Comparison of ENCODE assay signal across 2 cellular contexts in the genomic region with DNA sequence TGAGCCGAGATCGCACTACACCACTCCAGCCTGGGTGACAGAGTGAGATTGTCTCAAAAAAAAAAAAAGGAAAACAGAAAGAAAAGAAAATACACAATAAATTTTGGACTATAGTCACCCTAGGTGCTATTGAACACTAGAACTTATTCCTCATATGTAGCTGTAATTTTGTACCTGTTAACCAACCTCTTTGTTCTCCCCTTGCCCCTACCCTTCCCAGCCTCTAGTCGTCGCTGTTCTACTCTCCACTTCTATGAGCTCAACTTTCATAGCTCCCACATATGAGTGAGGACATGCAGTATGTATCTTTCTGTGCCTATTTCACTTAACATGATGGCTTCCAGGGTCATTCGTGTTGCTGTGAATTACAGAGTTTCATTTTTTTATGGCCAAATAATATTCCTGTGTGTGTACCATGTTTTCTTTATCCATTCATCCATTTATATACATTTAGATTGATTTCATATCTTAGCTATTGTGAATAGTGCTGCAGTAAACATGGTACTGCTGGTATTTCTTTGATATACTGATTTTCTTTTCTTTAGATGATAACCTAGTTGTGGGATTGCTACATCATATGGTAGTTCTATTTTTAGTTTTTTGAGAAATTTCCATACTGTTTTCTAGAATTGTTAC.
TF ChIP-seq lines count a peak whose summit lies in the region.

No MANE protein-coding gene starts in this region.

TF ChIP-seq in SK-N-SH treated with all-trans-retinoic acid at 6 μM for 48 hours, 23 proteins besides CTCF, POLR2A, EP300 and RAD21:
- TF ChIP-seq, protein P1, sequence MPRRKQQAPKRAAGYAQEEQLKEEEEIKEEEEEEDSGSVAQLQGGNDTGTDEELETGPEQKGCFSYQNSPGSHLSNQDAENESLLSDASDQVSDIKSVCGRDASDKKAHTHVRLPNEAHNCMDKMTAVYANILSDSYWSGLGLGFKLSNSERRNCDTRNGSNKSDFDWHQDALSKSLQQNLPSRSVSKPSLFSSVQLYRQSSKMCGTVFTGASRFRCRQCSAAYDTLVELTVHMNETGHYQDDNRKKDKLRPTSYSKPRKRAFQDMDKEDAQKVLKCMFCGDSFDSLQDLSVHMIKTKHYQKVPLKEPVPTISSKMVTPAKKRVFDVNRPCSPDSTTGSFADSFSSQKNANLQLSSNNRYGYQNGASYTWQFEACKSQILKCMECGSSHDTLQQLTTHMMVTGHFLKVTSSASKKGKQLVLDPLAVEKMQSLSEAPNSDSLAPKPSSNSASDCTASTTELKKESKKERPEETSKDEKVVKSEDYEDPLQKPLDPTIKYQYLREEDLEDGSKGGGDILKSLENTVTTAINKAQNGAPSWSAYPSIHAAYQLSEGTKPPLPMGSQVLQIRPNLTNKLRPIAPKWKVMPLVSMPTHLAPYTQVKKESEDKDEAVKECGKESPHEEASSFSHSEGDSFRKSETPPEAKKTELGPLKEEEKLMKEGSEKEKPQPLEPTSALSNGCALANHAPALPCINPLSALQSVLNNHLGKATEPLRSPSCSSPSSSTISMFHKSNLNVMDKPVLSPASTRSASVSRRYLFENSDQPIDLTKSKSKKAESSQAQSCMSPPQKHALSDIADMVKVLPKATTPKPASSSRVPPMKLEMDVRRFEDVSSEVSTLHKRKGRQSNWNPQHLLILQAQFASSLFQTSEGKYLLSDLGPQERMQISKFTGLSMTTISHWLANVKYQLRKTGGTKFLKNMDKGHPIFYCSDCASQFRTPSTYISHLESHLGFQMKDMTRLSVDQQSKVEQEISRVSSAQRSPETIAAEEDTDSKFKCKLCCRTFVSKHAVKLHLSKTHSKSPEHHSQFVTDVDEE (CRISPR knock-in tag; IDR thresholded peaks at IDR 0.05): no peak

TF ChIP-seq in H1, 55 proteins besides CTCF, POLR2A, EP300 and RAD21 (continued from another document):
- TF ChIP-seq, protein P2, sequence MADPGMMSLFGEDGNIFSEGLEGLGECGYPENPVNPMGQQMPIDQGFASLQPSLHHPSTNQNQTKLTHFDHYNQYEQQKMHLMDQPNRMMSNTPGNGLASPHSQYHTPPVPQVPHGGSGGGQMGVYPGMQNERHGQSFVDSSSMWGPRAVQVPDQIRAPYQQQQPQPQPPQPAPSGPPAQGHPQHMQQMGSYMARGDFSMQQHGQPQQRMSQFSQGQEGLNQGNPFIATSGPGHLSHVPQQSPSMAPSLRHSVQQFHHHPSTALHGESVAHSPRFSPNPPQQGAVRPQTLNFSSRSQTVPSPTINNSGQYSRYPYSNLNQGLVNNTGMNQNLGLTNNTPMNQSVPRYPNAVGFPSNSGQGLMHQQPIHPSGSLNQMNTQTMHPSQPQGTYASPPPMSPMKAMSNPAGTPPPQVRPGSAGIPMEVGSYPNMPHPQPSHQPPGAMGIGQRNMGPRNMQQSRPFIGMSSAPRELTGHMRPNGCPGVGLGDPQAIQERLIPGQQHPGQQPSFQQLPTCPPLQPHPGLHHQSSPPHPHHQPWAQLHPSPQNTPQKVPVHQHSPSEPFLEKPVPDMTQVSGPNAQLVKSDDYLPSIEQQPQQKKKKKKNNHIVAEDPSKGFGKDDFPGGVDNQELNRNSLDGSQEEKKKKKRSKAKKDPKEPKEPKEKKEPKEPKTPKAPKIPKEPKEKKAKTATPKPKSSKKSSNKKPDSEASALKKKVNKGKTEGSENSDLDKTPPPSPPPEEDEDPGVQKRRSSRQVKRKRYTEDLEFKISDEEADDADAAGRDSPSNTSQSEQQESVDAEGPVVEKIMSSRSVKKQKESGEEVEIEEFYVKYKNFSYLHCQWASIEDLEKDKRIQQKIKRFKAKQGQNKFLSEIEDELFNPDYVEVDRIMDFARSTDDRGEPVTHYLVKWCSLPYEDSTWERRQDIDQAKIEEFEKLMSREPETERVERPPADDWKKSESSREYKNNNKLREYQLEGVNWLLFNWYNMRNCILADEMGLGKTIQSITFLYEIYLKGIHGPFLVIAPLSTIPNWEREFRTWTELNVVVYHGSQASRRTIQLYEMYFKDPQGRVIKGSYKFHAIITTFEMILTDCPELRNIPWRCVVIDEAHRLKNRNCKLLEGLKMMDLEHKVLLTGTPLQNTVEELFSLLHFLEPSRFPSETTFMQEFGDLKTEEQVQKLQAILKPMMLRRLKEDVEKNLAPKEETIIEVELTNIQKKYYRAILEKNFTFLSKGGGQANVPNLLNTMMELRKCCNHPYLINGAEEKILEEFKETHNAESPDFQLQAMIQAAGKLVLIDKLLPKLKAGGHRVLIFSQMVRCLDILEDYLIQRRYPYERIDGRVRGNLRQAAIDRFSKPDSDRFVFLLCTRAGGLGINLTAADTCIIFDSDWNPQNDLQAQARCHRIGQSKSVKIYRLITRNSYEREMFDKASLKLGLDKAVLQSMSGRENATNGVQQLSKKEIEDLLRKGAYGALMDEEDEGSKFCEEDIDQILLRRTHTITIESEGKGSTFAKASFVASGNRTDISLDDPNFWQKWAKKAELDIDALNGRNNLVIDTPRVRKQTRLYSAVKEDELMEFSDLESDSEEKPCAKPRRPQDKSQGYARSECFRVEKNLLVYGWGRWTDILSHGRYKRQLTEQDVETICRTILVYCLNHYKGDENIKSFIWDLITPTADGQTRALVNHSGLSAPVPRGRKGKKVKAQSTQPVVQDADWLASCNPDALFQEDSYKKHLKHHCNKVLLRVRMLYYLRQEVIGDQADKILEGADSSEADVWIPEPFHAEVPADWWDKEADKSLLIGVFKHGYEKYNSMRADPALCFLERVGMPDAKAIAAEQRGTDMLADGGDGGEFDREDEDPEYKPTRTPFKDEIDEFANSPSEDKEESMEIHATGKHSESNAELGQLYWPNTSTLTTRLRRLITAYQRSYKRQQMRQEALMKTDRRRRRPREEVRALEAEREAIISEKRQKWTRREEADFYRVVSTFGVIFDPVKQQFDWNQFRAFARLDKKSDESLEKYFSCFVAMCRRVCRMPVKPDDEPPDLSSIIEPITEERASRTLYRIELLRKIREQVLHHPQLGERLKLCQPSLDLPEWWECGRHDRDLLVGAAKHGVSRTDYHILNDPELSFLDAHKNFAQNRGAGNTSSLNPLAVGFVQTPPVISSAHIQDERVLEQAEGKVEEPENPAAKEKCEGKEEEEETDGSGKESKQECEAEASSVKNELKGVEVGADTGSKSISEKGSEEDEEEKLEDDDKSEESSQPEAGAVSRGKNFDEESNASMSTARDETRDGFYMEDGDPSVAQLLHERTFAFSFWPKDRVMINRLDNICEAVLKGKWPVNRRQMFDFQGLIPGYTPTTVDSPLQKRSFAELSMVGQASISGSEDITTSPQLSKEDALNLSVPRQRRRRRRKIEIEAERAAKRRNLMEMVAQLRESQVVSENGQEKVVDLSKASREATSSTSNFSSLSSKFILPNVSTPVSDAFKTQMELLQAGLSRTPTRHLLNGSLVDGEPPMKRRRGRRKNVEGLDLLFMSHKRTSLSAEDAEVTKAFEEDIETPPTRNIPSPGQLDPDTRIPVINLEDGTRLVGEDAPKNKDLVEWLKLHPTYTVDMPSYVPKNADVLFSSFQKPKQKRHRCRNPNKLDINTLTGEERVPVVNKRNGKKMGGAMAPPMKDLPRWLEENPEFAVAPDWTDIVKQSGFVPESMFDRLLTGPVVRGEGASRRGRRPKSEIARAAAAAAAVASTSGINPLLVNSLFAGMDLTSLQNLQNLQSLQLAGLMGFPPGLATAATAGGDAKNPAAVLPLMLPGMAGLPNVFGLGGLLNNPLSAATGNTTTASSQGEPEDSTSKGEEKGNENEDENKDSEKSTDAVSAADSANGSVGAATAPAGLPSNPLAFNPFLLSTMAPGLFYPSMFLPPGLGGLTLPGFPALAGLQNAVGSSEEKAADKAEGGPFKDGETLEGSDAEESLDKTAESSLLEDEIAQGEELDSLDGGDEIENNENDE (IDR thresholded peaks at IDR 0.05; ENCODE audit: insufficient replicate concordance, low read length): no peak
- TF ChIP-seq POLR2AphosphoS5 (IDR thresholded peaks at IDR 0.05; ENCODE audit: low read depth, low read length) (no peak), BCL11A (IDR thresholded peaks at IDR 0.05; ENCODE audit: low read depth in 2 of 2, low read length in 2 of 2) (no peak), SIN3A (conservative IDR thresholded peaks at IDR 0.05 in 1 of 2, IDR thresholded peaks at IDR 0.05 in 1 of 2; ENCODE audit: low read depth in 1 of 2, low read length in 2 of 2) (no peak), SP1 (IDR thresholded peaks at IDR 0.05; ENCODE audit: low read depth, low read length) (no peak), NRF1 (IDR thresholded peaks at IDR 0.05; ENCODE audit: low read depth, low read length) (no peak), EZH2 (IDR thresholded peaks at IDR 0.05; ENCODE audit: low read depth, low read length, severe bottlenecking) (no peak), KDM4A (IDR thresholded peaks at IDR 0.05; ENCODE audit: low read depth, low read length, severe bottlenecking) (no peak), TBP (IDR thresholded peaks at IDR 0.05; ENCODE audit: low read depth, low read length) (no peak), FOSL1 (IDR thresholded peaks at IDR 0.05; ENCODE audit: insufficient read depth, low read depth, low read length) (no peak), HDAC6 (IDR thresholded peaks at IDR 0.05; ENCODE audit: low read depth, low read length) (no peak), CHD2 (IDR thresholded peaks at IDR 0.05; ENCODE audit: low read length) (no peak), CBX8 (IDR thresholded peaks at IDR 0.05; ENCODE audit: borderline replicate concordance, low read depth, low read length) (no peak), TCF12 (IDR thresholded peaks at IDR 0.05; ENCODE audit: low read depth, low read length) (no peak), BRCA1 (IDR thresholded peaks at IDR 0.05; ENCODE audit: low read depth, low read length) (no peak)
- TF ChIP-seq, protein P3, sequence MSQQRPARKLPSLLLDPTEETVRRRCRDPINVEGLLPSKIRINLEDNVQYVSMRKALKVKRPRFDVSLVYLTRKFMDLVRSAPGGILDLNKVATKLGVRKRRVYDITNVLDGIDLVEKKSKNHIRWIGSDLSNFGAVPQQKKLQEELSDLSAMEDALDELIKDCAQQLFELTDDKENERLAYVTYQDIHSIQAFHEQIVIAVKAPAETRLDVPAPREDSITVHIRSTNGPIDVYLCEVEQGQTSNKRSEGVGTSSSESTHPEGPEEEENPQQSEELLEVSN (IDR thresholded peaks at IDR 0.05): no peak
